8 cellular contexts compared by ENCODE assay signal in genomic region chr11:68436985-68437926, GRCh38. TPM values are rescaled to one million over a fixed set of nuclear protein-coding genes. Genes with fewer than 3 reads are reported as not detected.
DNase-seq lines count a peak whose midpoint lies in the region; ATAC-seq and TF ChIP-seq lines count a peak whose summit lies in the region.

No MANE protein-coding gene starts in this region.

- H3K36me3 ChIP-seq in BLaER1 treated with 17β-estradiol and CSF1 and Interleukin-3, amounts not matched to agents 10 nM and 100 nM, result peaks cover 0 to 67% (median 30%) of the 10 kb centered on the region in 11 experiments; a peak in 18 of 22 replicates

- no peaks in the 10 kb centered on the region for H3K9me3 ChIP-seq in BLaER1 treated with 17β-estradiol and CSF1 and Interleukin-3, amounts not matched to agents 10 nM and 100 nM (replicated peaks in 1 of 11)

- peaks cover 5% of the 10 kb centered on the region for H3K4me1 Mint-ChIP-seq in mesothelial cell of epicardium

- H3K27ac Mint-ChIP-seq in mesothelial cell of epicardium, result peak overlapping the region; percentile 43

- H3K9me3 Mint-ChIP-seq in mesothelial cell of epicardium, result no peaks in the 10 kb centered on the region

- peaks cover 0 to 10% (median 0%) of the 10 kb centered on the region in 11 experiments; a peak in 3 of 22 replicates for H3K27me3 ChIP-seq in BLaER1 treated with 17β-estradiol and CSF1 and Interleukin-3, amounts not matched to agents 10 nM and 100 nM

- no peak overlapping the region for H3K4me3 Mint-ChIP-seq in mesothelial cell of epicardium

- ATAC-seq in GM18519 (IDR thresholded peaks at IDR 0.05; ENCODE audit: low FRiP score, unreplicated experiment), result no peak
- ATAC-seq in HG02870 (IDR thresholded peaks at IDR 0.05; ENCODE audit: unreplicated experiment), result no peak

- H4K20me1 ChIP-seq in BLaER1 treated with 17β-estradiol and CSF1 and Interleukin-3, amounts not matched to agents 10 nM and 100 nM, result peaks cover 0 to 100% (median 34%) of the 10 kb centered on the region in 11 experiments; a peak in 16 of 22 replicates

- DNase-seq in NCI-H2171 treated with DMSO at 0.1 percent for 48 hours (lab: John Stamatoyannopoulos, UW), result peak; percentile 53
- DNase-seq in dermis microvascular lymphatic vessel endothelial cell (ENCODE audit: low read depth in 2 of 2), result peak; percentile 55 to 95
- no peak for DNase-seq in mesothelial cell of epicardium (ENCODE audit: low spot score in 2 of 2, unreplicated experiment in 2 of 2)
- no peak for DNase-seq in activated CD4-positive, alpha-beta T cell treated with anti-CD3 and anti-CD28 coated beads for 4 hours
- DNase-seq in NK-92 treated with Interleukin-12 subunit alpha and Interleukin-12 subunit beta, amount 100 ng/mL, for 24 hours (lab: John Stamatoyannopoulos, UW), result no peak

- H3K4me1 ChIP-seq in BLaER1 treated with 17β-estradiol and CSF1 and Interleukin-3, amounts not matched to agents 10 nM and 100 nM, result peaks cover 81 to 97% (median 92%) of the 10 kb centered on the region in 10 experiments

- peak overlapping the region; percentile 10 to 64 (median 55); a peak in 18 of 22 replicates for H3K9ac ChIP-seq in BLaER1 treated with 17β-estradiol and CSF1 and Interleukin-3, amounts not matched to agents 10 nM and 100 nM

- H3K27me3 Mint-ChIP-seq in mesothelial cell of epicardium (ENCODE audit: low read depth), result no peaks in the 10 kb centered on the region

- peaks cover 22% of the 10 kb centered on the region for H3K36me3 Mint-ChIP-seq in mesothelial cell of epicardium

- peak overlapping the region; percentile 67 to 97 (median 91) for H3K4me2 ChIP-seq in BLaER1 treated with 17β-estradiol and CSF1 and Interleukin-3, amounts not matched to agents 10 nM and 100 nM

- TF ChIP-seq CTCF in mesothelial cell of epicardium (IDR thresholded peaks at IDR 0.05; ENCODE audit: unreplicated experiment), result no peak

- H3K4me3 ChIP-seq in BLaER1 treated with 17β-estradiol and CSF1 and Interleukin-3, amounts not matched to agents 10 nM and 100 nM, result peak overlapping the region in 4 of 10 experiments; percentile 3 to 47 (median 10); a peak in 5 of 20 replicates

- peak overlapping the region in 10 of 11 experiments; percentile 53 to 76 (median 69); a peak in 20 of 22 replicates for H3K27ac ChIP-seq in BLaER1 treated with 17β-estradiol and CSF1 and Interleukin-3, amounts not matched to agents 10 nM and 100 nM

RNA-seq across cellular contexts. Expression of gene PPP6R3, which starts 23.3 kb away (rescaled TPM):
- total RNA-seq in dermis microvascular lymphatic vessel endothelial cell (115 and 118 TPM in 2 replicates), mesothelial cell of epicardium (133 to 141 TPM (median 137 TPM) in 3 replicates)

Comparison
In these comparisons a context has a peak if more than half of its experiments do, and no peak if none do; other contexts are left out.
1. DNase-seq: peak in NCI-H2171 treated with DMSO at 0.1 percent for 48 hours (single experiment) and dermis microvascular lymphatic vessel endothelial cell (2 of 2); none in mesothelial cell of epicardium (0 of 2), activated CD4-positive, alpha-beta T cell treated with anti-CD3 and anti-CD28 coated beads for 4 hours (0 of 2) and NK-92 treated with Interleukin-12 subunit alpha and Interleukin-12 subunit beta, amount 100 ng/mL, for 24 hours (single experiment).